ENCODE assay signal across 8 cellular contexts in the genomic region with DNA sequence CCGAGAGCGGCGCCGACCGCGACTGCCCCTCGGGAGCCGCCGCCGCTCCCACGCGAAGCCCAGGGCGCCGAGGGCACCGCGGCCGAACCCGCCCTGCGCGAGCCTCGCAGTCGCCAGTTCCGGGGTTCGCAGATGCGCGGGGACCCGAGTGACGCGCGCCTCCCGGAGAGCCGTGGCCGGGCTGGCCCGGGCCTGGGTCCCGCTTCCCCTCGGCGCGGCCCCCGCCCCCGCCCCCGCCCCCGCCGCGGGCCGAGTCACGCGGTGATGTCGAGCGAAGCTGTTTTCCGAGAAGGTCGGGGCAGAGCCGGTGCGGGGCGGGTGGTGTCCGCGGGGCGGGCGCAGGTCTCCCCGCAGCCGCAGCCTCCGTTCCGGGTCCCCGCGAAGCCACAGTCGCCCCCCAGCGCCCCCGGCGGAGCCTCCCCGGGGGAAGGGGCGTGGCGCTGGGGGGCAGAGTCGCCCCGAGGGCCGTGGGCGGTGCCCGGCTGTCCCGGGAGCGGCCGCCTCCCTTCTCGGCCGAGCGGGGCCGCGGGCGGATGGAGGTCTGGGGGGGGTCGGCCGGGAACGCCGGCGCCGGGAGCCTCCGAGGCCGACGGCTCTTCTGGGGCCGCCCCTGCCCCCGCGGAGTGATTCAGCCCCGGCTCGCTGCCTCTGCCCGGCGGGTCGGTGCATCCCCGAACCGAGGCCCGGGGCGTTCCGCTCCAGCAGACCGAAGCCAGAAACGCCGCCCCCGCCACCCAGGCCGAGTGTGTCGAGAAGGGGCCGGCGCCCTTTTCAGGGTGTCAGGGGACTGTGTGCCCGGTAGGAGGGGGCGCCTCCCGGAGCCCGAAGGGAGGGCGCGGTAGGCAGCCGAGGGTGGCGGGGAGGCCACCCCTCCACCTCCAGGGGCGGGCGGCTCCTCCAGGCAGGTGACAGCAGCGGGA. TPM values are rescaled to one million over a fixed set of nuclear protein-coding genes. Genes with fewer than 3 reads are reported as not detected.
DNase-seq lines count a peak whose midpoint lies in the region; ATAC-seq and TF ChIP-seq lines count a peak whose summit lies in the region.

No MANE protein-coding gene starts in this region.

- no peak for ATAC-seq in GM21526 (IDR thresholded peaks at IDR 0.05; ENCODE audit: low FRiP score, unreplicated experiment)

- TF ChIP-seq CTCF in GM10248 (IDR thresholded peaks at IDR 0.05; ENCODE audit: control extremely low read depth, extremely low read depth, low read depth, missing control alignments), result no peak

- POLR2A ChIA-PET in GM10248 (lab: Yijun Ruan, JAX), result interaction anchor here (0.6 kb wide), 1 partner anchor 656 kb away, joined by 5 read pairs; no protein-coding TSS in a partner anchor

- CTCF ChIA-PET in GM10248 (lab: Yijun Ruan, JAX), result no interaction called here

- peak; percentile 82 for DNase-seq in GM10248 (ENCODE audit: extremely low spot score)
- DNase-seq in amniotic epithelial cell (ENCODE audit: low read depth), result peak; percentile 39
- peak; percentile 67 for DNase-seq in iPS-NIHi11 (ENCODE audit: low spot score)
- peak; percentile 38 for DNase-seq in stimulated activated CD4-positive, alpha-beta T cell treated with anti-CD3 and anti-CD28 coated beads, Interleukin-1b, Interleukin-23, amount 100 ng/mL, for 48 hours
- DNase-seq in NCI-H2196 (lab: John Stamatoyannopoulos, UW; ENCODE audit: unreplicated experiment), result no peak
- no peak for DNase-seq in globus pallidus (ENCODE audit: low spot score)

TF ChIP-seq in PFSK-1, 5 proteins besides CTCF, POLR2A, EP300 and RAD21:
- TF ChIP-seq TAF1 (IDR thresholded peaks at IDR 0.05; ENCODE audit: borderline replicate concordance, insufficient read depth, low read length) (no peak), FOXP2 (optimal IDR thresholded peaks at IDR 0.05; ENCODE audit: borderline replicate concordance, extremely low read depth, extremely low read length, insufficient read depth) (peak; percentile 35)

RNA-seq across cellular contexts. Expression of a gene that starts 1.5 kb away (rescaled TPM):
- 350 TPM for polyA plus RNA-seq in PFSK-1 (2012; ENCODE audit: insufficient read length, low read depth)

Comparison
In these comparisons a context has a peak if more than half of its experiments do, and no peak if none do; other contexts are left out.
1. DNase-seq: peak in GM10248 (single experiment), amniotic epithelial cell (single experiment), iPS-NIHi11 (single experiment) and stimulated activated CD4-positive, alpha-beta T cell treated with anti-CD3 and anti-CD28 coated beads, Interleukin-1b, Interleukin-23, amount 100 ng/mL, for 48 hours (single experiment); none in NCI-H2196 (single experiment) and globus pallidus (single experiment).